Comparison of ENCODE assay signal across 31 cellular contexts in the genomic region with DNA sequence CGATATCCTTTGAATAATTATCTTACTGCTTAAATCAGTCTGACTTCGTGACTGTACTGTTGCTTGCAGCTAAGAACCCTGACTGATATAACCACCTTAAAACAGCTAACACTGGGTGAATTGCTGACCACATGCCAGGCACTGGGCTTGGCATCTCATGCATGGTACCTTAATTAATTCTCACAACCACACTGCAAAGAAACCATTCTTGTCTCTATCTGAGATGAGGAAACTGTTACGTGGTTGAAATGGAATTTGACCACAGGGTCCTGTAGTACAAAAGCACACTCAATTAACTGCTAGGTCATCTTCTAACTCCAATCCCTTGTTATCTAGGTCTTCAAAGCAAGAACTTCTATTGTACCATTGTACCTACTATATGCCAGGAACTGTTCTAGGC.
A peak's percentile ranks its signal among the peaks of the same experiment; 100 is the strongest.
DNase-seq lines count a peak whose midpoint lies in the region; FAIRE-seq and TF ChIP-seq lines count a peak whose summit lies in the region.
"Had no signal": no experiment of that assay in that cellular context is flagged by ENCODE, and none has a peak within 500 bp of the region (broad histone marks: within the 10 kb centered on the region; RNA-seq: fewer than 3 reads in every experiment).

No MANE protein-coding gene starts in this region.

- no peak overlapping the region for H3K18ac ChIP-seq in trophoblast cell (ENCODE audit: low read length)

- no peak overlapping the region for H2BK120ac ChIP-seq in trophoblast cell (ENCODE audit: insufficient read depth, low read length, poor library complexity)

- H3K14ac ChIP-seq in trophoblast cell (ENCODE audit: low read length) = no peak overlapping the region

- TF ChIP-seq CTCF in Caco-2 (IDR thresholded peaks at IDR 0.05; ENCODE audit: insufficient read depth in 1 of 2, low read depth in 1 of 2, low read length in 1 of 2, severe bottlenecking in 1 of 2, unreplicated experiment in 1 of 2) (no peak), epithelial cell of esophagus (IDR thresholded peaks at IDR 0.05; ENCODE audit: insufficient read depth, low read depth, low read length, missing control alignments) (no peak), SK-N-SH (IDR thresholded peaks at IDR 0.05) (no peak)

- H2AFZ ChIP-seq in trophoblast cell (ENCODE audit: insufficient read depth, low read length, poor library complexity) (no peak overlapping the region), SK-N-SH (ENCODE audit: low read depth) (no peak overlapping the region)

- H4K20me1 ChIP-seq in SK-N-SH (ENCODE audit: insufficient read depth) = no peaks in the 10 kb centered on the region

- H3K27me3 ChIP-seq in Caco-2 (replicated peaks; ENCODE audit: control insufficient read depth, insufficient read depth, low read length) = no peaks in the 10 kb centered on the region
- no peaks in the 10 kb centered on the region for H3K27me3 ChIP-seq in trophoblast cell (ENCODE audit: insufficient read depth, low read length)
- no peaks in the 10 kb centered on the region for H3K27me3 ChIP-seq in SK-N-SH (ENCODE audit: insufficient read depth)
- H3K27me3 ChIP-seq: Peyer's patch, SJCRH30, suprapubic skin had no signal

- peaks cover 38% of the 10 kb centered on the region for H3K4me1 Mint-ChIP-seq in Caco-2 (ENCODE audit: low read depth, unreplicated experiment)
- H3K4me1 Mint-ChIP-seq: CD4-positive, CD25-positive, alpha-beta regulatory T cell; natural killer cell had no signal

- no peak for TF ChIP-seq EP300 in SK-N-SH (IDR thresholded peaks at IDR 0.05; ENCODE audit: borderline replicate concordance in 1 of 2, low read depth in 1 of 2, low read length in 1 of 2)

- H3K4me1 ChIP-seq in Caco-2 (peaks cover 51% of the 10 kb centered on the region), trophoblast cell (ENCODE audit: control insufficient read depth in 1 of 2, insufficient read depth in 2 of 2, low read length in 2 of 2) (peaks cover 13 to 36% of the 10 kb centered on the region in 2 experiments), SK-N-SH (ENCODE audit: control insufficient read depth in 1 of 2, insufficient read depth in 2 of 2, low read depth in 1 of 2, low read length in 1 of 2) (peaks cover 0 to 7% of the 10 kb centered on the region in 2 experiments; a peak in 2 of 4 replicates)
- H3K4me1 ChIP-seq: Peyer's patch, SJCRH30, suprapubic skin had no signal

- H3K36me3 ChIP-seq in Caco-2 (ENCODE audit: control insufficient read depth, insufficient read depth, low read length) (no peaks in the 10 kb centered on the region), trophoblast cell (ENCODE audit: control insufficient read depth in 1 of 2, insufficient read depth in 2 of 2, low read length in 2 of 2) (no peaks in the 10 kb centered on the region), SK-N-SH (replicated peaks in 1 of 2; ENCODE audit: control insufficient read depth in 1 of 2, insufficient read depth in 2 of 2, low read length in 1 of 2) (no peaks in the 10 kb centered on the region)
- H3K36me3 ChIP-seq: lower lobe of right lung, Peyer's patch, SJCRH30, suprapubic skin had no signal

- no peaks in the 10 kb centered on the region for H3K9me3 ChIP-seq in Caco-2
- no peaks in the 10 kb centered on the region for H3K9me3 ChIP-seq in trophoblast cell (ENCODE audit: insufficient read depth, low read depth, low read length)
- no peaks in the 10 kb centered on the region for H3K9me3 ChIP-seq in SK-N-SH
- H3K9me3 ChIP-seq: A549, lower lobe of right lung, Peyer's patch, SJCRH30, suprapubic skin had no signal

- H3K4ac ChIP-seq in trophoblast cell (ENCODE audit: low read depth, low read length) = no peak overlapping the region

- no peak overlapping the region for H4K8ac ChIP-seq in trophoblast cell (ENCODE audit: low read depth, low read length)

- H3K4me2 ChIP-seq in trophoblast cell (ENCODE audit: low read length) (no peak overlapping the region), SK-N-SH (no peak overlapping the region)
- H3K4me2 ChIP-seq: A549 had no signal

- H2AK5ac ChIP-seq in trophoblast cell (ENCODE audit: low read length) = no peak overlapping the region

- H4K12ac ChIP-seq in trophoblast cell (ENCODE audit: low read depth, low read length) = no peak overlapping the region

- H3K4me3 ChIP-seq in Caco-2 (ENCODE audit: low read depth, low read length) (no peak overlapping the region), epithelial cell of esophagus (ENCODE audit: low read length) (no peak overlapping the region), trophoblast cell (ENCODE audit: low read depth, low read length) (no peak overlapping the region), SK-N-SH (ENCODE audit: low read depth in 2 of 2, low read length in 1 of 2) (no peak overlapping the region)
- H3K4me3 ChIP-seq: A549, lower lobe of right lung, Peyer's patch, SJCRH30, suprapubic skin had no signal

- H3K4me3 Mint-ChIP-seq in Caco-2 (ENCODE audit: unreplicated experiment) = no peak overlapping the region
- H3K4me3 Mint-ChIP-seq: activated naive CD8-positive, alpha-beta T cell treated with anti-CD3 and anti-CD28 coated beads for 36 hours; activated T-cell treated with anti-CD3 and anti-CD28 coated beads, Interleukin-2, amount 50 U/mL, for 24 hours; CD4-positive, CD25-positive, alpha-beta regulatory T cell; natural killer cell had no signal

- H3K27ac Mint-ChIP-seq in Caco-2 (ENCODE audit: unreplicated experiment) = peak overlapping the region; percentile 80
- H3K27ac Mint-ChIP-seq: activated naive CD8-positive, alpha-beta T cell treated with anti-CD3 and anti-CD28 coated beads for 36 hours; activated T-cell treated with anti-CD3 and anti-CD28 coated beads, Interleukin-2, amount 50 U/mL, for 24 hours; CD4-positive, CD25-positive, alpha-beta regulatory T cell; natural killer cell had no signal

- DNase-seq in Caco-2 (no peak), RCC 7860 (ENCODE audit: low spot score) (peak; percentile 95), epithelial cell of esophagus (ENCODE audit: low read depth) (peak; percentile 29), trophoblast cell (no peak), HPDE6-E6E7 (ENCODE audit: extremely low spot score) (no peak), SK-N-SH (no peak), iPS-NIHi11 (ENCODE audit: low spot score) (no peak)
- no peak for DNase-seq in activated CD8-positive, alpha-beta memory T cell treated with anti-CD3 and anti-CD28 coated beads, Interleukin-2, amount 50 U/mL, for 4 hours
- DNase-seq: activated CD4-positive, alpha-beta T cell treated with anti-CD3 and anti-CD28 coated beads, Interleukin-2, amount 50 U/mL, for 1 hour; activated CD4-positive, CD25-positive, alpha-beta regulatory T cell; activated effector memory CD4-positive, alpha-beta T cell treated with anti-CD3 and anti-CD28 coated beads, Interleukin-2, amount 50 U/mL, for 16 hours; activated naive CD8-positive, alpha-beta T cell treated with anti-CD3 and anti-CD28 coated beads for 36 hours; activated T-cell treated with anti-CD3 and anti-CD28 coated beads, Interleukin-2, amount 50 U/mL, for 24 hours; AML-193; aorta; CD4-positive, CD25-positive, alpha-beta regulatory T cell; cortex of kidney; effector memory CD4-positive, alpha-beta T cell; erythroblast; lower lobe of right lung; natural killer cell; NCI-H1436 treated with DMSO at 0.1 percent for 48 hours; NCI-H748 treated with DMSO at 0.1 percent for 48 hours; SJCRH30; stimulated activated naive CD4-positive, alpha-beta T cell; T-helper 1 cell had no signal

- no CpG with 5 or more reads among the region's 3 CpGs for WGBS in trophoblast cell (ENCODE audit: extremely low coverage, insufficient coverage, insufficient read length)
- WGBS in SK-N-SH (ENCODE audit: low lambda C conversion rate) = 91% methylated on average over 3 of the region's 3 CpGs

- peaks cover 19% of the 10 kb centered on the region for H3K79me1 ChIP-seq in trophoblast cell (ENCODE audit: low read length)

- no peak for TF ChIP-seq RAD21 in SK-N-SH (IDR thresholded peaks at IDR 0.05; ENCODE audit: low read length)

- no peak overlapping the region for H2BK5ac ChIP-seq in trophoblast cell (ENCODE audit: low read depth, low read length, poor library complexity)

- H3K36me3 Mint-ChIP-seq in Caco-2 (ENCODE audit: insufficient read depth, unreplicated experiment) = no peaks in the 10 kb centered on the region
- H3K36me3 Mint-ChIP-seq: activated naive CD8-positive, alpha-beta T cell treated with anti-CD3 and anti-CD28 coated beads for 36 hours; CD4-positive, CD25-positive, alpha-beta regulatory T cell; natural killer cell had no signal

- H3K79me2 ChIP-seq in trophoblast cell (ENCODE audit: control insufficient read depth, insufficient read depth, low read length, poor library complexity) = no peaks in the 10 kb centered on the region
- H3K79me2 ChIP-seq in SK-N-SH (ENCODE audit: insufficient read depth) = no peaks in the 10 kb centered on the region

- H3K9ac ChIP-seq in trophoblast cell (ENCODE audit: low read length) (no peak overlapping the region), SK-N-SH (no peak overlapping the region)

- POLR2A ChIA-PET in Caco-2 (lab: Charles Lee) = no interaction called here
- POLR2A ChIA-PET in SK-N-SH (lab: Yijun Ruan, JAX) = no interaction called here

- peak overlapping the region; percentile 50 for H3K27ac ChIP-seq in trophoblast cell (ENCODE audit: low read depth, low read length)
- H3K27ac ChIP-seq in SK-N-SH (ENCODE audit: low read depth in 2 of 2, low read length in 1 of 2) = no peak overlapping the region
- H3K27ac ChIP-seq: lower lobe of right lung, Peyer's patch, SJCRH30, suprapubic skin had no signal

- H2BK12ac ChIP-seq in trophoblast cell (ENCODE audit: low read length) = no peak overlapping the region

- H3K23ac ChIP-seq in trophoblast cell (ENCODE audit: low read length) = no peak overlapping the region

- H4K91ac ChIP-seq in trophoblast cell (ENCODE audit: low read depth, low read length) = peak overlapping the region; percentile 67

- FAIRE-seq in RCC 7860 (lab: Jason Lieb, UNC) = peak; percentile 98
- FAIRE-seq: A549, GM18507, H1 had no signal

- BruUV-seq in Caco-2 (replicated peaks; lab: Mats Ljungman, UMichigan) = no TSS peak

- CTCF ChIA-PET in Caco-2 (lab: Charles Lee) = no interaction called here
- CTCF ChIA-PET in SK-N-SH (lab: Yijun Ruan, JAX) = interaction anchor here (1.0 to 1.2 kb wide), 3 partner anchors 13 to 83 kb away, joined by 3 read pairs; no protein-coding TSS in a partner anchor

- no peaks in the 10 kb centered on the region for H3K9me3 Mint-ChIP-seq in Caco-2 (ENCODE audit: unreplicated experiment)
- H3K9me3 Mint-ChIP-seq: activated naive CD8-positive, alpha-beta T cell treated with anti-CD3 and anti-CD28 coated beads for 36 hours; activated T-cell treated with anti-CD3 and anti-CD28 coated beads, Interleukin-2, amount 50 U/mL, for 24 hours had no signal

- no peaks in the 10 kb centered on the region for H3K27me3 Mint-ChIP-seq in Caco-2 (ENCODE audit: insufficient read depth, unreplicated experiment)
- H3K27me3 Mint-ChIP-seq: activated T-cell treated with anti-CD3 and anti-CD28 coated beads, Interleukin-2, amount 50 U/mL, for 24 hours; CD4-positive, CD25-positive, alpha-beta regulatory T cell had no signal

- intact Hi-C loops in Caco-2 (cut with micrococcal nuclease; ENCODE audit: unreplicated experiment) = loop anchor here (2.0 to 5.0 kb wide), 2 partner anchors 71 to 81 kb away; no protein-coding TSS in a partner anchor

- H3F3A ChIP-seq in SK-N-SH (replicated peaks; ENCODE audit: insufficient read depth) = peaks cover 16% of the 10 kb centered on the region

- H3K9me2 ChIP-seq in SK-N-SH = no peaks in the 10 kb centered on the region

TF ChIP-seq in SK-N-SH, 30 proteins besides CTCF, POLR2A, EP300 and RAD21 (continues in another document):
- no peak for TF ChIP-seq JUND (IDR thresholded peaks at IDR 0.05)

Comparison
In these comparisons a context has a peak if more than half of its experiments do, and no peak if none do; other contexts are left out.
1. DNase-seq: peak in RCC 7860 (single experiment) and epithelial cell of esophagus (single experiment); none in Caco-2 (0 of 2), trophoblast cell (0 of 2), activated CD8-positive, alpha-beta memory T cell treated with anti-CD3 and anti-CD28 coated beads, Interleukin-2, amount 50 U/mL, for 4 hours (single experiment), HPDE6-E6E7 (single experiment), SK-N-SH (single experiment) and iPS-NIHi11 (single experiment).